ENCODE assay signal across 13 cellular contexts in genomic region chr3:43693594-43693993, GRCh38. TPM values are rescaled to one million over a fixed set of nuclear protein-coding genes. Genes with fewer than 3 reads are reported as not detected.
DNase-seq lines count a peak whose midpoint lies in the region; ATAC-seq, FAIRE-seq and TF ChIP-seq lines count a peak whose summit lies in the region.
"Had no signal": no experiment of that assay in that cellular context is flagged by ENCODE, and none has a peak within 500 bp of the region (broad histone marks: within the 10 kb centered on the region; RNA-seq: fewer than 3 reads in every experiment).

No MANE protein-coding gene starts in this region.

- H3K36me3 ChIP-seq in keratinocyte (ENCODE audit: control insufficient read depth in 2 of 2, extremely low read depth in 1 of 2, insufficient read depth in 2 of 2, low read length in 2 of 2) = no peaks in the 10 kb centered on the region
- H3K36me3 ChIP-seq: BLaER1, MG63 had no signal

- H3K9ac ChIP-seq in keratinocyte (ENCODE audit: control insufficient read depth, extremely low read depth, insufficient read depth, low read length) = peak overlapping the region; percentile 53
- H3K9ac ChIP-seq: BLaER1 had no signal

- H3K4me1 ChIP-seq in keratinocyte (ENCODE audit: control insufficient read depth, extremely low read depth, insufficient read depth, low read length) = peaks cover 37% of the 10 kb centered on the region

- H2AFZ ChIP-seq in keratinocyte (ENCODE audit: control insufficient read depth, low read length) = peak overlapping the region; percentile 59

- no peak for TF ChIP-seq CTCF in keratinocyte (optimal IDR thresholded peaks at IDR 0.05 in 1 of 3, IDR thresholded peaks at IDR 0.05 in 1 of 3, conservative IDR thresholded peaks at IDR 0.05 in 1 of 3; ENCODE audit: extremely low read depth in 1 of 3, insufficient read depth in 2 of 3, low read length in 3 of 3)

- dilution Hi-C loops in keratinocyte (cut with MboI; ENCODE audit: extremely low pct_ligation_motif_present, low sequenced_read_pairs) = no loop called here

- no peaks in the 10 kb centered on the region for H3K9me3 ChIP-seq in keratinocyte (ENCODE audit: control insufficient read depth, low read depth, low read length)
- H3K9me3 ChIP-seq: BLaER1, MG63 had no signal

- H3K4me2 ChIP-seq in keratinocyte (ENCODE audit: control insufficient read depth, extremely low read depth, insufficient read depth, low read depth, low read length) = peak overlapping the region; percentile 94
- H3K4me2 ChIP-seq: BLaER1 had no signal

- H3K27me3 ChIP-seq in keratinocyte (ENCODE audit: control insufficient read depth, extremely low read depth, insufficient read depth, low read length) = no peaks in the 10 kb centered on the region
- H3K27me3 ChIP-seq: BLaER1, MG63 had no signal

- ATAC-seq in HG03196 (IDR thresholded peaks at IDR 0.05; ENCODE audit: unreplicated experiment) = no peak
- ATAC-seq: Right ventricle myocardium inferior had no signal

- peaks cover 29% of the 10 kb centered on the region for H3K79me2 ChIP-seq in keratinocyte (ENCODE audit: control insufficient read depth, insufficient read depth, low read length)

- FAIRE-seq in keratinocyte (lab: Jason Lieb, UNC) (no peak), RCC 7860 (lab: Jason Lieb, UNC) (no peak)

- no peaks in the 10 kb centered on the region for H4K20me1 ChIP-seq in keratinocyte (ENCODE audit: control insufficient read depth, extremely low read depth, insufficient read depth, low read length)
- H4K20me1 ChIP-seq: BLaER1 had no signal

- H3K9me1 ChIP-seq in keratinocyte (ENCODE audit: control insufficient read depth, extremely low read depth, insufficient read depth, low read length) = no peaks in the 10 kb centered on the region

- peak overlapping the region; percentile 75 for H3K27ac ChIP-seq in keratinocyte (ENCODE audit: control insufficient read depth, insufficient read depth, low read length)
- H3K27ac ChIP-seq: BLaER1 had no signal

- peak overlapping the region in 2 of 3 experiments; percentile 48 to 87 for H3K4me3 ChIP-seq in keratinocyte (ENCODE audit: control insufficient read depth in 2 of 3, extremely low read depth in 1 of 3, insufficient read depth in 2 of 3, low read depth in 1 of 3, low read length in 3 of 3)
- H3K4me3 ChIP-seq: BLaER1, MG63 had no signal

- DNase-seq in AG08395 (ENCODE audit: low spot score) = peak; percentile 6
- DNase-seq in ELR (ENCODE audit: low read depth) = peak; percentile 24
- peak; percentile 58 for DNase-seq in amniotic epithelial cell (ENCODE audit: low read depth)
- peak; percentile 46 for DNase-seq in keratinocyte (ENCODE audit: low read depth, low spot score)
- no peak for DNase-seq in RCC 7860 (ENCODE audit: low spot score)
- no peak for DNase-seq in NCI-H524 (lab: John Stamatoyannopoulos, UW)
- no peak for DNase-seq in D341Med (ENCODE audit: low spot score)
- DNase-seq: activated CD4-positive, alpha-beta T cell treated with anti-CD3 and anti-CD28 coated beads, Interleukin-2, amount 50 U/mL, for 1 hour; NCI-H748 treated with DMSO at 0.1 percent for 48 hours had no signal

RNA-seq across cellular contexts. Expression of gene ABHD5, which starts 2.9 kb away (rescaled TPM):
- 22.7 to 26.8 TPM (median 22.8 TPM) in 3 replicates for polyA plus RNA-seq in keratinocyte
- 37.3 TPM for polyA plus RNA-seq in keratinocyte (2011; ENCODE audit: low read depth)
- polyA plus RNA-seq in keratinocyte (2011; cell fraction: cytosol; rRNA removed) = 13.1 and 28.1 TPM in 2 replicates
- 14.3 and 19.7 TPM in 2 replicates for polyA plus RNA-seq in keratinocyte (2011; cell fraction: nucleus; rRNA removed)
- polyA plus RNA-seq in keratinocyte (2012; ENCODE audit: low replicate concordance) = 16.3 and 57.4 TPM in 2 replicates
- polyA minus RNA-seq in keratinocyte = 11.1 to 23.9 TPM (median 22.1 TPM) in 3 replicates
- 19.8 TPM for polyA minus RNA-seq in keratinocyte (2011; cell fraction: cytosol; rRNA and poly(A)+ RNA removed)
- polyA minus RNA-seq in keratinocyte (2011; cell fraction: nucleus; rRNA and poly(A)+ RNA removed) = 7.1 and 13.7 TPM in 2 replicates

Comparison
In these comparisons a context has a peak if more than half of its experiments do, and no peak if none do; other contexts are left out.
1. DNase-seq: peak in AG08395 (single experiment), ELR (single experiment), amniotic epithelial cell (single experiment) and keratinocyte (single experiment); none in RCC 7860 (single experiment), NCI-H524 (0 of 2) and D341Med (single experiment).